Comparison of ENCODE assay signal across 9 cellular contexts in genomic region chr20:11176431-11176830, GRCh38.
"Had no signal": no experiment of that assay in that cellular context is flagged by ENCODE, and none has a peak within 500 bp of the region (broad histone marks: within the 10 kb centered on the region; RNA-seq: fewer than 3 reads in every experiment).

No MANE protein-coding gene starts in this region.

- H3K4me2 ChIP-seq: GM23338 had no signal

- H2AFZ ChIP-seq: GM23248, GM23338 had no signal

- H3K9ac ChIP-seq: GM23248 had no signal

- DNase-seq: GM23248, GOT3, H7, H9, HCEC 1CT, HFFc6 had no signal

- H3K4me3 ChIP-seq: GM23248, GM23338, HAP-1 had no signal

- ATAC-seq: GM23338, HCT116 had no signal

- H3K36me3 ChIP-seq: HAP-1 had no signal

- H3K27ac ChIP-seq: GM23248 had no signal

- H3K4me1 ChIP-seq: HAP-1 had no signal
